ENCODE assay signal across 10 cellular contexts in the genomic region with DNA sequence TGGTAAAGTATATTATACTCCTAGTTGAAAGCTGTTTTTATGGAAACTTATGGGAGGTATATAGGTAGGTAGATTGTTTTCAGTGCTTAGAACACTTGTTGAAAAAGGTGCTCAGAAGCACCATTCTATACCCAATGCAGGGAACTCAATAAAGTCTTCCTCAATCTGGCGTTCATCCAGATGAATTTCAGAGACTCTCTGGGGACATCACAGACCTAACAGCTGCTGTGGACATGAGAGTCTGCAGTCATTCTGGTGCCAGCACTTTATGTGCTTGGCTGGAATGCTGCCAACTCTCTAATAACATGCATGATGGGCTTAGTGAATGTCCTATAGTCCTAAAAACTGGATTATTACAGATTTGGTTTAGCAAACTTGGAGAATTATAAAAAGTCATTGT.
DNase-seq lines count a peak whose midpoint lies in the region; ATAC-seq and TF ChIP-seq lines count a peak whose summit lies in the region.
"Had no signal": no experiment of that assay in that cellular context is flagged by ENCODE, and none has a peak within 500 bp of the region (broad histone marks: within the 10 kb centered on the region; RNA-seq: fewer than 3 reads in every experiment).

No MANE protein-coding gene starts in this region.

- DNase-seq in HS-27A (ENCODE audit: low read depth) (peak; percentile 8), NCI-H2171 treated with DMSO at 0.1 percent for 48 hours (lab: John Stamatoyannopoulos, UW) (peak; percentile 97), body of pancreas (peak in 3 of 4 donors; percentile 42 to 44 (median 43)), osteocyte (ENCODE audit: extremely low spot score, unreplicated experiment) (no peak), natural killer cell (no peak), Caco-2 (no peak)
- DNase-seq in activated CD8-positive, alpha-beta T cell treated with anti-CD3 and anti-CD28 coated beads for 36 hours, result no peak
- DNase-seq: stimulated activated CD4-positive, alpha-beta T cell treated with anti-CD3 and anti-CD28 coated beads, Interleukin-2, amount 100 ng/mL, for 48 hours had no signal

- peaks cover 37% of the 10 kb centered on the region for H3K4me1 Mint-ChIP-seq in osteocyte (ENCODE audit: unreplicated experiment)
- H3K4me1 Mint-ChIP-seq in activated CD8-positive, alpha-beta T cell treated with anti-CD3 and anti-CD28 coated beads for 36 hours (ENCODE audit: low read depth), result no peaks in the 10 kb centered on the region
- H3K4me1 Mint-ChIP-seq in natural killer cell, result no peaks in the 10 kb centered on the region
- H3K4me1 Mint-ChIP-seq in Caco-2 (ENCODE audit: low read depth, unreplicated experiment), result peaks cover 14% of the 10 kb centered on the region

- intact Hi-C loops in body of pancreas (cut with DNase I), result no loop called here
- intact Hi-C loops in activated CD8-positive, alpha-beta T cell treated with anti-CD3 and anti-CD28 coated beads for 36 hours (cut with micrococcal nuclease), result no loop called here
- intact Hi-C loops in natural killer cell (cut with micrococcal nuclease), result no loop called here
- intact Hi-C loops in Caco-2 (cut with micrococcal nuclease; ENCODE audit: unreplicated experiment), result no loop called here

- H3K27ac ChIP-seq in body of pancreas, result peak overlapping the region in 1 of 4 donors; percentile 9

- no peak overlapping the region for H3K4me3 Mint-ChIP-seq in osteocyte (ENCODE audit: unreplicated experiment)
- no peak overlapping the region for H3K4me3 Mint-ChIP-seq in activated CD8-positive, alpha-beta T cell treated with anti-CD3 and anti-CD28 coated beads for 36 hours
- H3K4me3 Mint-ChIP-seq in natural killer cell, result no peak overlapping the region
- no peak overlapping the region for H3K4me3 Mint-ChIP-seq in Caco-2 (ENCODE audit: unreplicated experiment)
- H3K4me3 Mint-ChIP-seq: activated naive CD8-positive, alpha-beta T cell had no signal

- H3K27ac Mint-ChIP-seq in osteocyte (ENCODE audit: unreplicated experiment) (peak overlapping the region; percentile 87), natural killer cell (no peak overlapping the region), Caco-2 (ENCODE audit: unreplicated experiment) (no peak overlapping the region)
- no peak overlapping the region for H3K27ac Mint-ChIP-seq in activated CD8-positive, alpha-beta T cell treated with anti-CD3 and anti-CD28 coated beads for 36 hours
- H3K27ac Mint-ChIP-seq: activated naive CD8-positive, alpha-beta T cell had no signal

- peaks cover 11% of the 10 kb centered on the region for H3K4me1 ChIP-seq in body of pancreas
- H3K4me1 ChIP-seq in Caco-2, result peaks cover 13% of the 10 kb centered on the region; the same call in 1 of the 2 replicates

- ATAC-seq in body of pancreas (no peak), GM18498 (IDR thresholded peaks at IDR 0.05; ENCODE audit: unreplicated experiment) (no peak), natural killer cell (no peak)
- no peak for ATAC-seq in activated CD8-positive, alpha-beta T cell treated with anti-CD3 and anti-CD28 coated beads for 36 hours

- BruUV-seq in Caco-2 (replicated peaks; lab: Mats Ljungman, UMichigan), result no TSS peak

- no peak for TF ChIP-seq POLR2A in body of pancreas (IDR thresholded peaks at IDR 0.05)

- CTCF ChIA-PET in activated CD8-positive, alpha-beta T cell treated with anti-CD3 and anti-CD28 coated beads for 36 hours (lab: Charles Lee), result no interaction called here
- CTCF ChIA-PET in Caco-2 (lab: Charles Lee), result no interaction called here

- no peak overlapping the region for H3K4me3 ChIP-seq in body of pancreas
- H3K4me3 ChIP-seq in Caco-2 (ENCODE audit: low read depth, low read length), result no peak overlapping the region

- H3K27me3 ChIP-seq in body of pancreas, result no peaks in the 10 kb centered on the region
- no peaks in the 10 kb centered on the region for H3K27me3 ChIP-seq in Caco-2 (replicated peaks; ENCODE audit: control insufficient read depth, insufficient read depth, low read length)

- POLR2A ChIA-PET in activated CD8-positive, alpha-beta T cell treated with anti-CD3 and anti-CD28 coated beads for 36 hours (lab: Charles Lee), result no interaction called here
- POLR2A ChIA-PET in Caco-2 (lab: Charles Lee), result no interaction called here

- no peaks in the 10 kb centered on the region for H3K27me3 Mint-ChIP-seq in osteocyte (ENCODE audit: unreplicated experiment)
- no peaks in the 10 kb centered on the region for H3K27me3 Mint-ChIP-seq in activated CD8-positive, alpha-beta T cell treated with anti-CD3 and anti-CD28 coated beads for 36 hours
- H3K27me3 Mint-ChIP-seq in natural killer cell (ENCODE audit: low read depth in 2 of 2), result no peaks in the 10 kb centered on the region
- no peaks in the 10 kb centered on the region for H3K27me3 Mint-ChIP-seq in Caco-2 (ENCODE audit: insufficient read depth, unreplicated experiment)
- H3K27me3 Mint-ChIP-seq: activated naive CD8-positive, alpha-beta T cell had no signal

- WGBS in body of pancreas, 2 donors, result 6 to 17% methylated on average over 1 of the region's 1 CpG

- TF ChIP-seq CTCF in body of pancreas (IDR thresholded peaks at IDR 0.05), result no peak
- no peak for TF ChIP-seq CTCF in osteocyte (IDR thresholded peaks at IDR 0.05)
- no peak for TF ChIP-seq CTCF in activated CD8-positive, alpha-beta T cell treated with anti-CD3 and anti-CD28 coated beads for 36 hours (IDR thresholded peaks at IDR 0.05)
- no peak for TF ChIP-seq CTCF in natural killer cell (IDR thresholded peaks at IDR 0.05)
- no peak for TF ChIP-seq CTCF in Caco-2 (IDR thresholded peaks at IDR 0.05; ENCODE audit: insufficient read depth in 1 of 2, low read depth in 1 of 2, low read length in 1 of 2, severe bottlenecking in 1 of 2, unreplicated experiment in 1 of 2)

- H3K9me3 ChIP-seq in body of pancreas (no peaks in the 10 kb centered on the region), Caco-2 (no peaks in the 10 kb centered on the region)

- no peaks in the 10 kb centered on the region for H3K9me3 Mint-ChIP-seq in osteocyte (ENCODE audit: unreplicated experiment)
- H3K9me3 Mint-ChIP-seq in activated CD8-positive, alpha-beta T cell treated with anti-CD3 and anti-CD28 coated beads for 36 hours, result no peaks in the 10 kb centered on the region
- H3K9me3 Mint-ChIP-seq in natural killer cell, result no peaks in the 10 kb centered on the region
- no peaks in the 10 kb centered on the region for H3K9me3 Mint-ChIP-seq in Caco-2 (ENCODE audit: unreplicated experiment)

- H3K36me3 ChIP-seq in body of pancreas (replicated peaks in 1 of 2; ENCODE audit: insufficient read depth in 1 of 2, low read depth in 2 of 2), result peaks cover 0 to 2% of the 10 kb centered on the region in 2 donors
- 0 out of 2 replicates have a peak, but pooled peaks cover 2% of the 10 kb centered on the region for H3K36me3 ChIP-seq in Caco-2 (ENCODE audit: control insufficient read depth, insufficient read depth, low read length)

- H3K36me3 Mint-ChIP-seq in osteocyte (ENCODE audit: unreplicated experiment) (peaks cover 67% of the 10 kb centered on the region), natural killer cell (no peaks in the 10 kb centered on the region), Caco-2 (ENCODE audit: insufficient read depth, unreplicated experiment) (peaks cover 61% of the 10 kb centered on the region)
- H3K36me3 Mint-ChIP-seq in activated CD8-positive, alpha-beta T cell treated with anti-CD3 and anti-CD28 coated beads for 36 hours (ENCODE audit: low read depth), result no peaks in the 10 kb centered on the region
- H3K36me3 Mint-ChIP-seq: activated naive CD8-positive, alpha-beta T cell had no signal

Comparison
In these comparisons a context has a peak if more than half of its experiments do, and no peak if none do; other contexts are left out.
1. DNase-seq: peak in HS-27A (single experiment), NCI-H2171 treated with DMSO at 0.1 percent for 48 hours (single experiment) and body of pancreas (3 of 4); none in osteocyte (single experiment), activated CD8-positive, alpha-beta T cell treated with anti-CD3 and anti-CD28 coated beads for 36 hours (single experiment), natural killer cell (single experiment) and Caco-2 (0 of 2).